1 cellular context compared by ENCODE assay signal in the genomic region with DNA sequence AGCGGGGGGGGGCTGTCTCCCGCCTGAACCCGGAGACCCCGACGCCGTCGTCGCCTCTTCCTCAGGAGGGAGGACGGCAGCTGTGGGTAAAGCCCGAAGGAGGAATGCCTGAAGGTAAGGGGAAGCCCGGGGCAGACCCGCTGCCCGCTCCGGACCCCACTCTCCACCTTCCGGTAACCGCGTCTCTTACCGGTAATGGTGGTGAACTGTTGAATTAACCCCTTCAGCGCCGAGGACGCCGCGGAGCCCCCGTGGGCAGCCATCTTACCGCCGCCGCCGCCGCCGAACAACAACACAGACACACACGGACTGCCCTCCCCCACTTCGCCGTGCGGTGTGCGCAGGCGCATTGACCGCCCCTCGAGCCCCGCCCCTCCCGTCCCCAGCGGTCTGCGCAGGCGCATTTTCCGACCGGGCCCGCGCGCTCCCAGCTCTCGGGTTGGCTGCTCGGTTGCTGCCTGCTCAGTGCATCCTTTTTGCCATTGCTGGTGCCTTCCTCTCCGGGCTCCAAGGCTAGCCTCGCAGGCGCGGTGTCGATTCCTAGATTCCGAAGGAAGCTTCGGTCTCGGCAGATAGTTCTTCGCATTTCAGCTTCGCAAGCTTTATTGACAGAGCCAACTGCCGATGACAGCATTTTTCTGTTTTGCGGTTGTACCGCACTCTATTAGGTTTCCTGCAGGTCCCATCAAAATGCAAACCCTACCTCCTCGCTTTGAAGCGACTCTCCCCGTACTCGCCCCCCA.
TF ChIP-seq lines count a peak whose summit lies in the region.

A gene with protein sequence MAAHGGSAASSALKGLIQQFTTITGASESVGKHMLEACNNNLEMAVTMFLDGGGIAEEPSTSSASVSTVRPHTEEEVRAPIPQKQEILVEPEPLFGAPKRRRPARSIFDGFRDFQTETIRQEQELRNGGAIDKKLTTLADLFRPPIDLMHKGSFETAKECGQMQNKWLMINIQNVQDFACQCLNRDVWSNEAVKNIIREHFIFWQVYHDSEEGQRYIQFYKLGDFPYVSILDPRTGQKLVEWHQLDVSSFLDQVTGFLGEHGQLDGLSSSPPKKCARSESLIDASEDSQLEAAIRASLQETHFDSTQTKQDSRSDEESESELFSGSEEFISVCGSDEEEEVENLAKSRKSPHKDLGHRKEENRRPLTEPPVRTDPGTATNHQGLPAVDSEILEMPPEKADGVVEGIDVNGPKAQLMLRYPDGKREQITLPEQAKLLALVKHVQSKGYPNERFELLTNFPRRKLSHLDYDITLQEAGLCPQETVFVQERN (minus strand): TSS at position 291 of the 743 bp plus-strand sequence. CDS start 28 bp downstream, at position 263.

TF ChIP-seq in HepG2, 621 proteins besides CTCF, POLR2A, EP300 and RAD21 (continued from another document and continues in another):
- TF ChIP-seq, protein P1, sequence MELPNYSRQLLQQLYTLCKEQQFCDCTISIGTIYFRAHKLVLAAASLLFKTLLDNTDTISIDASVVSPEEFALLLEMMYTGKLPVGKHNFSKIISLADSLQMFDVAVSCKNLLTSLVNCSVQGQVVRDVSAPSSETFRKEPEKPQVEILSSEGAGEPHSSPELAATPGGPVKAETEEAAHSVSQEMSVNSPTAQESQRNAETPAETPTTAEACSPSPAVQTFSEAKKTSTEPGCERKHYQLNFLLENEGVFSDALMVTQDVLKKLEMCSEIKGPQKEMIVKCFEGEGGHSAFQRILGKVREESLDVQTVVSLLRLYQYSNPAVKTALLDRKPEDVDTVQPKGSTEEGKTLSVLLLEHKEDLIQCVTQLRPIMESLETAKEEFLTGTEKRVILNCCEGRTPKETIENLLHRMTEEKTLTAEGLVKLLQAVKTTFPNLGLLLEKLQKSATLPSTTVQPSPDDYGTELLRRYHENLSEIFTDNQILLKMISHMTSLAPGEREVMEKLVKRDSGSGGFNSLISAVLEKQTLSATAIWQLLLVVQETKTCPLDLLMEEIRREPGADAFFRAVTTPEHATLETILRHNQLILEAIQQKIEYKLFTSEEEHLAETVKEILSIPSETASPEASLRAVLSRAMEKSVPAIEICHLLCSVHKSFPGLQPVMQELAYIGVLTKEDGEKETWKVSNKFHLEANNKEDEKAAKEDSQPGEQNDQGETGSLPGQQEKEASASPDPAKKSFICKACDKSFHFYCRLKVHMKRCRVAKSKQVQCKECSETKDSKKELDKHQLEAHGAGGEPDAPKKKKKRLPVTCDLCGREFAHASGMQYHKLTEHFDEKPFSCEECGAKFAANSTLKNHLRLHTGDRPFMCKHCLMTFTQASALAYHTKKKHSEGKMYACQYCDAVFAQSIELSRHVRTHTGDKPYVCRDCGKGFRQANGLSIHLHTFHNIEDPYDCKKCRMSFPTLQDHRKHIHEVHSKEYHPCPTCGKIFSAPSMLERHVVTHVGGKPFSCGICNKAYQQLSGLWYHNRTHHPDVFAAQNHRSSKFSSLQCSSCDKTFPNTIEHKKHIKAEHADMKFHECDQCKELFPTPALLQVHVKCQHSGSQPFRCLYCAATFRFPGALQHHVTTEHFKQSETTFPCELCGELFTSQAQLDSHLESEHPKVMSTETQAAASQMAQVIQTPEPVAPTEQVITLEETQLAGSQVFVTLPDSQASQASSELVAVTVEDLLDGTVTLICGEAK (IDR thresholded peaks at IDR 0.05): no peak
- TF ChIP-seq, protein P1 (CRISPR knock-in tag; IDR thresholded peaks at IDR 0.05): peak; percentile 50
- TF ChIP-seq RORA (CRISPR knock-in tag; IDR thresholded peaks at IDR 0.05): no peak
- peak; percentile 10; the same call in 1 of the 2 replicates for TF ChIP-seq RXRB (CRISPR knock-in tag; IDR thresholded peaks at IDR 0.05; ENCODE audit: borderline replicate concordance)
- peak; percentile 53 for TF ChIP-seq ZNF547 (CRISPR knock-in tag; IDR thresholded peaks at IDR 0.05)
- TF ChIP-seq, protein P2, sequence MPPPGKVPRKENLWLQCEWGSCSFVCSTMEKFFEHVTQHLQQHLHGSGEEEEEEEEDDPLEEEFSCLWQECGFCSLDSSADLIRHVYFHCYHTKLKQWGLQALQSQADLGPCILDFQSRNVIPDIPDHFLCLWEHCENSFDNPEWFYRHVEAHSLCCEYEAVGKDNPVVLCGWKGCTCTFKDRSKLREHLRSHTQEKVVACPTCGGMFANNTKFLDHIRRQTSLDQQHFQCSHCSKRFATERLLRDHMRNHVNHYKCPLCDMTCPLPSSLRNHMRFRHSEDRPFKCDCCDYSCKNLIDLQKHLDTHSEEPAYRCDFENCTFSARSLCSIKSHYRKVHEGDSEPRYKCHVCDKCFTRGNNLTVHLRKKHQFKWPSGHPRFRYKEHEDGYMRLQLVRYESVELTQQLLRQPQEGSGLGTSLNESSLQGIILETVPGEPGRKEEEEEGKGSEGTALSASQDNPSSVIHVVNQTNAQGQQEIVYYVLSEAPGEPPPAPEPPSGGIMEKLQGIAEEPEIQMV (CRISPR knock-in tag; IDR thresholded peaks at IDR 0.05; ENCODE audit: low read depth): peak; percentile 25; the same call in 1 of the 2 replicates
- TF ChIP-seq ZFX (CRISPR knock-in tag; IDR thresholded peaks at IDR 0.05; ENCODE audit: low read depth): no peak; the same call in none of the 2 replicates
- TF ChIP-seq, protein P3, sequence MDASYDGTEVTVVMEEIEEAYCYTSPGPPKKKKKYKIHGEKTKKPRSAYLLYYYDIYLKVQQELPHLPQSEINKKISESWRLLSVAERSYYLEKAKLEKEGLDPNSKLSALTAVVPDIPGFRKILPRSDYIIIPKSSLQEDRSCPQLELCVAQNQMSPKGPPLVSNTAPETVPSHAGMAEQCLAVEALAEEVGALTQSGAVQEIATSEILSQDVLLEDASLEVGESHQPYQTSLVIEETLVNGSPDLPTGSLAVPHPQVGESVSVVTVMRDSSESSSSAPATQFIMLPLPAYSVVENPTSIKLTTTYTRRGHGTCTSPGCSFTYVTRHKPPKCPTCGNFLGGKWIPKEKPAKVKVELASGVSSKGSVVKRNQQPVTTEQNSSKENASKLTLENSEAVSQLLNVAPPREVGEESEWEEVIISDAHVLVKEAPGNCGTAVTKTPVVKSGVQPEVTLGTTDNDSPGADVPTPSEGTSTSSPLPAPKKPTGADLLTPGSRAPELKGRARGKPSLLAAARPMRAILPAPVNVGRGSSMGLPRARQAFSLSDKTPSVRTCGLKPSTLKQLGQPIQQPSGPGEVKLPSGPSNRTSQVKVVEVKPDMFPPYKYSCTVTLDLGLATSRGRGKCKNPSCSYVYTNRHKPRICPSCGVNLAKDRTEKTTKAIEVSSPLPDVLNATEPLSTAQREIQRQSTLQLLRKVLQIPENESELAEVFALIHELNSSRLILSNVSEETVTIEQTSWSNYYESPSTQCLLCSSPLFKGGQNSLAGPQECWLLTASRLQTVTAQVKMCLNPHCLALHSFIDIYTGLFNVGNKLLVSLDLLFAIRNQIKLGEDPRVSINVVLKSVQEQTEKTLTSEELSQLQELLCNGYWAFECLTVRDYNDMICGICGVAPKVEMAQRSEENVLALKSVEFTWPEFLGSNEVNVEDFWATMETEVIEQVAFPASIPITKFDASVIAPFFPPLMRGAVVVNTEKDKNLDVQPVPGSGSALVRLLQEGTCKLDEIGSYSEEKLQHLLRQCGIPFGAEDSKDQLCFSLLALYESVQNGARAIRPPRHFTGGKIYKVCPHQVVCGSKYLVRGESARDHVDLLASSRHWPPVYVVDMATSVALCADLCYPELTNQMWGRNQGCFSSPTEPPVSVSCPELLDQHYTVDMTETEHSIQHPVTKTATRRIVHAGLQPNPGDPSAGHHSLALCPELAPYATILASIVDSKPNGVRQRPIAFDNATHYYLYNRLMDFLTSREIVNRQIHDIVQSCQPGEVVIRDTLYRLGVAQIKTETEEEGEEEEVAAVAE (CRISPR knock-in tag; IDR thresholded peaks at IDR 0.05; ENCODE audit: borderline replicate concordance): peak; percentile 38
- TF ChIP-seq GFI1 (CRISPR knock-in tag; IDR thresholded peaks at IDR 0.05; ENCODE audit: borderline replicate concordance): no peak; the same call in 1 of the 2 replicates
- TF ChIP-seq, protein P4, sequence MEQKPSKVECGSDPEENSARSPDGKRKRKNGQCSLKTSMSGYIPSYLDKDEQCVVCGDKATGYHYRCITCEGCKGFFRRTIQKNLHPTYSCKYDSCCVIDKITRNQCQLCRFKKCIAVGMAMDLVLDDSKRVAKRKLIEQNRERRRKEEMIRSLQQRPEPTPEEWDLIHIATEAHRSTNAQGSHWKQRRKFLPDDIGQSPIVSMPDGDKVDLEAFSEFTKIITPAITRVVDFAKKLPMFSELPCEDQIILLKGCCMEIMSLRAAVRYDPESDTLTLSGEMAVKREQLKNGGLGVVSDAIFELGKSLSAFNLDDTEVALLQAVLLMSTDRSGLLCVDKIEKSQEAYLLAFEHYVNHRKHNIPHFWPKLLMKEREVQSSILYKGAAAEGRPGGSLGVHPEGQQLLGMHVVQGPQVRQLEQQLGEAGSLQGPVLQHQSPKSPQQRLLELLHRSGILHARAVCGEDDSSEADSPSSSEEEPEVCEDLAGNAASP (CRISPR knock-in tag; IDR thresholded peaks at IDR 0.05; ENCODE audit: borderline replicate concordance): no peak
- TF ChIP-seq, protein P5, sequence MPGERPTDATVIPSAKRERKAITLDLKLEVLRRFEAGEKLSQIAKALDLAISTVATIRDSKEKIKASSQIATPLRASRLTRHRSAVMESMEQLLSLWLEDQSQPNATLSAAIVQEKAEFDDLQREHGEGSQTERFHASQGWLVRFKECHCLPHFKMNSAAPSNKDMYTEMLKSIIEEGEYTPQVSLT (CRISPR knock-in tag; IDR thresholded peaks at IDR 0.05; ENCODE audit: borderline replicate concordance, low read depth): 0 out of 2 replicates have a peak, but pooled peaks have one; percentile 33
- TF ChIP-seq STAG1 (CRISPR knock-in tag; IDR thresholded peaks at IDR 0.05): no peak; the same call in none of the 2 replicates
- TF ChIP-seq, protein P6, sequence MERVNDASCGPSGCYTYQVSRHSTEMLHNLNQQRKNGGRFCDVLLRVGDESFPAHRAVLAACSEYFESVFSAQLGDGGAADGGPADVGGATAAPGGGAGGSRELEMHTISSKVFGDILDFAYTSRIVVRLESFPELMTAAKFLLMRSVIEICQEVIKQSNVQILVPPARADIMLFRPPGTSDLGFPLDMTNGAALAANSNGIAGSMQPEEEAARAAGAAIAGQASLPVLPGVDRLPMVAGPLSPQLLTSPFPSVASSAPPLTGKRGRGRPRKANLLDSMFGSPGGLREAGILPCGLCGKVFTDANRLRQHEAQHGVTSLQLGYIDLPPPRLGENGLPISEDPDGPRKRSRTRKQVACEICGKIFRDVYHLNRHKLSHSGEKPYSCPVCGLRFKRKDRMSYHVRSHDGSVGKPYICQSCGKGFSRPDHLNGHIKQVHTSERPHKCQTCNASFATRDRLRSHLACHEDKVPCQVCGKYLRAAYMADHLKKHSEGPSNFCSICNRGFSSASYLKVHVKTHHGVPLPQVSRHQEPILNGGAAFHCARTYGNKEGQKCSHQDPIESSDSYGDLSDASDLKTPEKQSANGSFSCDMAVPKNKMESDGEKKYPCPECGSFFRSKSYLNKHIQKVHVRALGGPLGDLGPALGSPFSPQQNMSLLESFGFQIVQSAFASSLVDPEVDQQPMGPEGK (CRISPR knock-in tag; IDR thresholded peaks at IDR 0.05): peak; percentile 42
- no peak for TF ChIP-seq DNMT1 (CRISPR knock-in tag; IDR thresholded peaks at IDR 0.05)
- no peak for TF ChIP-seq NFE2L1 (CRISPR knock-in tag; IDR thresholded peaks at IDR 0.05; ENCODE audit: borderline replicate concordance)
- 0 out of 2 replicates have a peak, but pooled peaks have one; percentile 29 for TF ChIP-seq ZSCAN21 (CRISPR knock-in tag; IDR thresholded peaks at IDR 0.05; ENCODE audit: borderline replicate concordance)
- peak; percentile 70 for TF ChIP-seq POLR2G (IDR thresholded peaks at IDR 0.05; ENCODE audit: low read depth, low read length)
- TF ChIP-seq GATAD1 (CRISPR knock-in tag; IDR thresholded peaks at IDR 0.05): peak; percentile 49; the same call in 1 of the 2 replicates
- TF ChIP-seq, protein P7, sequence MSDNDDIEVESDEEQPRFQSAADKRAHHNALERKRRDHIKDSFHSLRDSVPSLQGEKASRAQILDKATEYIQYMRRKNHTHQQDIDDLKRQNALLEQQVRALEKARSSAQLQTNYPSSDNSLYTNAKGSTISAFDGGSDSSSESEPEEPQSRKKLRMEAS (IDR thresholded peaks at IDR 0.05): peak; percentile 69; the same call in 1 of the 2 replicates
- TF ChIP-seq, protein P8, sequence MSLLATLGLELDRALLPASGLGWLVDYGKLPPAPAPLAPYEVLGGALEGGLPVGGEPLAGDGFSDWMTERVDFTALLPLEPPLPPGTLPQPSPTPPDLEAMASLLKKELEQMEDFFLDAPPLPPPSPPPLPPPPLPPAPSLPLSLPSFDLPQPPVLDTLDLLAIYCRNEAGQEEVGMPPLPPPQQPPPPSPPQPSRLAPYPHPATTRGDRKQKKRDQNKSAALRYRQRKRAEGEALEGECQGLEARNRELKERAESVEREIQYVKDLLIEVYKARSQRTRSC (CRISPR knock-in tag; IDR thresholded peaks at IDR 0.05; ENCODE audit: low read depth): no peak
- no peak for TF ChIP-seq SP2 (CRISPR knock-in tag; IDR thresholded peaks at IDR 0.05)
- TF ChIP-seq ZNF550 (CRISPR knock-in tag; IDR thresholded peaks at IDR 0.05; ENCODE audit: borderline replicate concordance): no peak
- TF ChIP-seq RBM39 (IDR thresholded peaks at IDR 0.05; ENCODE audit: low read depth, low read length, poor library complexity, severe bottlenecking): peak; percentile 83
- no peak for TF ChIP-seq ZNF589 (CRISPR knock-in tag; conservative IDR thresholded peaks at IDR 0.05)
- no peak for TF ChIP-seq RARG (CRISPR knock-in tag; IDR thresholded peaks at IDR 0.05; ENCODE audit: low read depth)
- no peak for TF ChIP-seq NFRKB (IDR thresholded peaks at IDR 0.05)
